Comparison of ENCODE assay signal across 8 cellular contexts in the genomic region with DNA sequence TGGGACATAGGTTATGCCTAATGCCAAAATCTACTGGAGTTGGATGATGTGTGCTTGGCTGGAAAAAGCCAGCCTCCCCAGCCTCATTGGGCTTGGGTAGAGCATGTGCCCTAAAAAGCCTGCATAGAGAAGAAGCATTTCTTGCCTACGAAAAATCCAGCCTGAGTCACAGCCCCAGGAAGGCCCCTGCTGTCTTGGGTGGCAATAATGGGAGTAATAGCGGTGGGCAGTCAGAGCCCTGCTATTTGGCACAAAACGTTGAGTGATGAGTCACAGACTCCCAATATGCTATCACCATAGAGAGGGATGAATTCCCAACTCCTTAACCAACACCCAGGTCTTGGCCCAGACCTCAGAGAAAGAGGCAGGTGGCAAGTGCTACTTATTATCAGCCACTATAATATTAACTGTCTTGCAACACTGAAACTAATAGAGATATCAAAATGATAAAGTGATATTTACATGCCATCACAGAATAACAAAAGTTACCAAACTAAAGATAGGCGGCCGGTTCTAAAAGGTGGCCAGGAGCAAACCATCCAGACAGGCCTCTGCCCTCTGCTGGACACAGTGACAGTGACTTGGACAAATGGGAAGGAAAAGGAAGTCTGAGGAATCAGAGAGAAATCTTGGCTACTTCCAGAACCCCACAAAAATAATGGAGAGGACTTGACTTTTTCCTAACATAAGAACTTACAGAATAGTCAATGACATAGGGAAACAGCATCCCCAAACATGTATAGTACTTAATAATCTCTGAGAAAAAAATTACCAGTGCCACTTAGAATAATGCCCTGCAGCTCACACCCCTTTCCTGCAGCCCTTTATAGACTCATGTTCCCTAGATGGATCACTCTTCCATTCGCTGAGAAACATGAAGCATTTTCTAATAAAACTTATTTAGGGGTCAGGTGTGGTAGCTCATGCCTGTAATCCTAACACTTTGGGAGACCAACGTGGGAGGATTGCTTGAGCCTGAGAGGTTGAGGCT. TPM values are rescaled to one million over a fixed set of nuclear protein-coding genes. Genes with fewer than 3 reads are reported as not detected.
DNase-seq lines count a peak whose midpoint lies in the region; ATAC-seq and TF ChIP-seq lines count a peak whose summit lies in the region.

No MANE protein-coding gene starts in this region.

- H3K9me3 ChIP-seq in mucosa of descending colon, result no peaks in the 10 kb centered on the region

- TF ChIP-seq CTCF in AG10803 (conservative IDR thresholded peaks at IDR 0.05; ENCODE audit: low read length) (peak; percentile 59), cardiac fibroblast (IDR thresholded peaks at IDR 0.05; ENCODE audit: low read depth, low read length) (peak; percentile 56), mucosa of descending colon (IDR thresholded peaks at IDR 0.05) (peak; percentile 54)

- H3K36me3 ChIP-seq in mucosa of descending colon (ENCODE audit: low read depth), result no peaks in the 10 kb centered on the region

- H3K4me3 ChIP-seq in AG10803 (ENCODE audit: low read length) (no peak overlapping the region), cardiac fibroblast (replicated peaks in 1 of 2; ENCODE audit: low read depth in 2 of 2, low read length in 2 of 2) (no peak overlapping the region), mucosa of descending colon (no peak overlapping the region)

- peak; percentile 51 for TF ChIP-seq RAD21 in Ishikawa (IDR thresholded peaks at IDR 0.05; ENCODE audit: low read depth)

- ATAC-seq in mucosa of descending colon (peak; percentile 72), HG02938 (IDR thresholded peaks at IDR 0.05; ENCODE audit: unreplicated experiment) (no peak), GM19467 (IDR thresholded peaks at IDR 0.05; ENCODE audit: unreplicated experiment) (no peak)

- peak; percentile 86 for DNase-seq in AG10803 (ENCODE audit: low read depth)
- DNase-seq in cardiac fibroblast (ENCODE audit: low read depth in 2 of 2), result peak; percentile 70 to 93
- DNase-seq in mucosa of descending colon, result peak in 2 of 3 donors; percentile 56 to 82
- DNase-seq in cortex of kidney (lab: John Stamatoyannopoulos, UW), result no peak
- DNase-seq in stimulated activated CD4-positive, alpha-beta T cell treated with anti-CD3 and anti-CD28 coated beads, Interleukin-2, amount 100 ng/mL, for 24 hours, result no peak

- intact Hi-C loops in mucosa of descending colon (cut with DNase I, micrococcal nuclease), result loop anchor here in 1 of 2 donors (2.0 kb wide), 1 partner anchor 58 kb away; no protein-coding TSS in a partner anchor

- peak; percentile 16; the same call in 1 of the 2 replicates for TF ChIP-seq EP300 in Ishikawa (IDR thresholded peaks at IDR 0.05; ENCODE audit: borderline replicate concordance)

- peaks cover 18% of the 10 kb centered on the region for H3K4me1 ChIP-seq in mucosa of descending colon (ENCODE audit: low read depth)

TF ChIP-seq in Ishikawa, 13 proteins besides CTCF, POLR2A, EP300 and RAD21:
- TF ChIP-seq TEAD4 (IDR thresholded peaks at IDR 0.05) (peak; percentile 49; the same call in 1 of the 2 replicates), YY1 (IDR thresholded peaks at IDR 0.05; ENCODE audit: low read depth) (no peak), FOXM1 (IDR thresholded peaks at IDR 0.05; ENCODE audit: borderline replicate concordance, low read depth) (no peak), NFIC (IDR thresholded peaks at IDR 0.05) (peak; percentile 47; the same call in 1 of the 2 replicates), EGR1 (IDR thresholded peaks at IDR 0.05) (no peak), ZBTB7A (IDR thresholded peaks at IDR 0.05; ENCODE audit: low read depth) (no peak)
- TF ChIP-seq, protein P1, sequence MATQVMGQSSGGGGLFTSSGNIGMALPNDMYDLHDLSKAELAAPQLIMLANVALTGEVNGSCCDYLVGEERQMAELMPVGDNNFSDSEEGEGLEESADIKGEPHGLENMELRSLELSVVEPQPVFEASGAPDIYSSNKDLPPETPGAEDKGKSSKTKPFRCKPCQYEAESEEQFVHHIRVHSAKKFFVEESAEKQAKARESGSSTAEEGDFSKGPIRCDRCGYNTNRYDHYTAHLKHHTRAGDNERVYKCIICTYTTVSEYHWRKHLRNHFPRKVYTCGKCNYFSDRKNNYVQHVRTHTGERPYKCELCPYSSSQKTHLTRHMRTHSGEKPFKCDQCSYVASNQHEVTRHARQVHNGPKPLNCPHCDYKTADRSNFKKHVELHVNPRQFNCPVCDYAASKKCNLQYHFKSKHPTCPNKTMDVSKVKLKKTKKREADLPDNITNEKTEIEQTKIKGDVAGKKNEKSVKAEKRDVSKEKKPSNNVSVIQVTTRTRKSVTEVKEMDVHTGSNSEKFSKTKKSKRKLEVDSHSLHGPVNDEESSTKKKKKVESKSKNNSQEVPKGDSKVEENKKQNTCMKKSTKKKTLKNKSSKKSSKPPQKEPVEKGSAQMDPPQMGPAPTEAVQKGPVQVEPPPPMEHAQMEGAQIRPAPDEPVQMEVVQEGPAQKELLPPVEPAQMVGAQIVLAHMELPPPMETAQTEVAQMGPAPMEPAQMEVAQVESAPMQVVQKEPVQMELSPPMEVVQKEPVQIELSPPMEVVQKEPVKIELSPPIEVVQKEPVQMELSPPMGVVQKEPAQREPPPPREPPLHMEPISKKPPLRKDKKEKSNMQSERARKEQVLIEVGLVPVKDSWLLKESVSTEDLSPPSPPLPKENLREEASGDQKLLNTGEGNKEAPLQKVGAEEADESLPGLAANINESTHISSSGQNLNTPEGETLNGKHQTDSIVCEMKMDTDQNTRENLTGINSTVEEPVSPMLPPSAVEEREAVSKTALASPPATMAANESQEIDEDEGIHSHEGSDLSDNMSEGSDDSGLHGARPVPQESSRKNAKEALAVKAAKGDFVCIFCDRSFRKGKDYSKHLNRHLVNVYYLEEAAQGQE (IDR thresholded peaks at IDR 0.05; ENCODE audit: low read depth), result no peak
- TF ChIP-seq, protein P2, sequence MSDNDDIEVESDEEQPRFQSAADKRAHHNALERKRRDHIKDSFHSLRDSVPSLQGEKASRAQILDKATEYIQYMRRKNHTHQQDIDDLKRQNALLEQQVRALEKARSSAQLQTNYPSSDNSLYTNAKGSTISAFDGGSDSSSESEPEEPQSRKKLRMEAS (IDR thresholded peaks at IDR 0.05), result no peak

RNA-seq across cellular contexts. Expression of gene MUC13, which starts 51.9 kb away (rescaled TPM):
- total RNA-seq in mucosa of descending colon, result 100 to 1,000 TPM; 445 to 923 (median 899) TPM

Comparison
In these comparisons a context has a peak if more than half of its experiments do, and no peak if none do; other contexts are left out.
1. DNase-seq: peak in AG10803 (single experiment), cardiac fibroblast (2 of 2) and mucosa of descending colon (2 of 3); none in cortex of kidney (single experiment) and stimulated activated CD4-positive, alpha-beta T cell treated with anti-CD3 and anti-CD28 coated beads, Interleukin-2, amount 100 ng/mL, for 24 hours (0 of 2).
2. Peak in every context shown above with its lines, with median percentiles within 50 percentile points of each other: CTCF ChIP-seq.